8 cellular contexts compared by ENCODE assay signal in the genomic region with DNA sequence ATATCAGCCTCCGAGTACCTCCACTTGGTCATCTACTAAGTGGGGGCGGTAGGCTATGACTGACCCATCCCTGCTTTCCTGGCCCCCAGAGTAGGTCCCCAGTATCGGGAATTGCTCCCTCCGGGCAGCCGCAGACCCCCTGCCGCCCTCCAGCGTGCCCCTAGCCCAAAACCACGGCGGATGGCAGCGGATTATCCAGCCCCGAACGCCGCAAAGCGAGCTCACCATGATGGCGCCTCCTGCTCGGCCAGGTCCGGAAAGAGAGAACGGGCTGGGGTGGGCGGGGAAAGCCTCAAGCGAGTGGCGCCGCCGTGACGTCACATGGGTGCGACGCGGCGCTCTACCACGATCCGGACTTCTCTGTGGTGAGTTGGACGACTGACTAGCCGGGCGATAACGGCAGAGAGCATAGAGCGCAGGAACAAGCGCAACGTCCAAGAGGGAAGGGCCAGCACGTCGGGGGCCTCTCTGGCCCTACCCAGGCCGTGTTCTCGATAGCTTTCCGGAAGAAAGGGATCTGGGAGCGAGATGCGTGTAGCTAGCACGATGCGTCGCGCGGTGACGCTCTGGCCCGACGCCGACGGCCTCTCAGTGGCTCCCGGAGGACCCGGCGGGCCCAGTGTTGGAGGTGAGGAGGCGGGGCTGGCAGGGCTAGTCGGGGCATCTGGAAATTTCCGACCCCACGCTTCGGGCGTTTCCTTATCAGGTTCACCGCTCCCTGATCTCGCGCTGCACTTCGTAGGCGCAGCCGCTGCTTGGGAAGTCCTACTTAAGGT. TPM values are rescaled to one million over a fixed set of nuclear protein-coding genes. Genes with fewer than 3 reads are reported as not detected.
DNase-seq lines count a peak whose midpoint lies in the region; ATAC-seq and TF ChIP-seq lines count a peak whose summit lies in the region.

A gene (minus strand): TSS at position 263 of the 776 bp plus-strand sequence. CDS start 35 bp downstream, at position 228.
A gene with protein sequence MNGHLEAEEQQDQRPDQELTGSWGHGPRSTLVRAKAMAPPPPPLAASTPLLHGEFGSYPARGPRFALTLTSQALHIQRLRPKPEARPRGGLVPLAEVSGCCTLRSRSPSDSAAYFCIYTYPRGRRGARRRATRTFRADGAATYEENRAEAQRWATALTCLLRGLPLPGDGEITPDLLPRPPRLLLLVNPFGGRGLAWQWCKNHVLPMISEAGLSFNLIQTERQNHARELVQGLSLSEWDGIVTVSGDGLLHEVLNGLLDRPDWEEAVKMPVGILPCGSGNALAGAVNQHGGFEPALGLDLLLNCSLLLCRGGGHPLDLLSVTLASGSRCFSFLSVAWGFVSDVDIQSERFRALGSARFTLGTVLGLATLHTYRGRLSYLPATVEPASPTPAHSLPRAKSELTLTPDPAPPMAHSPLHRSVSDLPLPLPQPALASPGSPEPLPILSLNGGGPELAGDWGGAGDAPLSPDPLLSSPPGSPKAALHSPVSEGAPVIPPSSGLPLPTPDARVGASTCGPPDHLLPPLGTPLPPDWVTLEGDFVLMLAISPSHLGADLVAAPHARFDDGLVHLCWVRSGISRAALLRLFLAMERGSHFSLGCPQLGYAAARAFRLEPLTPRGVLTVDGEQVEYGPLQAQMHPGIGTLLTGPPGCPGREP (plus strand): TSS at position 591 of the 776 bp plus-strand sequence. CDS start 1,009 bp downstream, outside the sequence.

- TF ChIP-seq POLR2A in NB4 (IDR thresholded peaks at IDR 0.05; ENCODE audit: extremely low read depth, insufficient read length) (no peak), gastroesophageal sphincter (IDR thresholded peaks at IDR 0.05) (peak; percentile 89 to 94)

- no peak for TF ChIP-seq CTCF in HFFc6 (IDR thresholded peaks at IDR 0.05)
- peak; percentile 7 for TF ChIP-seq CTCF in NB4 (IDR thresholded peaks at IDR 0.05; ENCODE audit: low read depth, low read length)
- TF ChIP-seq CTCF in gastroesophageal sphincter (IDR thresholded peaks at IDR 0.05): no peak

- H3K9ac ChIP-seq in SK-N-MC (ENCODE audit: insufficient read length): peak within 1 kb of the TSS; percentile 99

- H3K36me3 ChIP-seq in SK-N-MC (ENCODE audit: insufficient read depth, low read length) (peaks cover 38% of the 10 kb centered on the region), gastroesophageal sphincter (peaks cover 0 to 47% of the 10 kb centered on the region in 2 donors)

- CTCF ChIA-PET in activated naive CD4-positive, alpha-beta T cell treated with anti-CD3 and anti-CD28 coated beads, Interleukin-2, amount 10 ng/mL, durations not matched to agents 7 days and 5 days (lab: Charles Lee): interaction anchor here (0.9 to 3.0 kb wide), 2 partner anchors 10 to 15 kb away, joined by 3 to 13 read pairs; no protein-coding TSS in a partner anchor

- peaks cover 2 to 87% (median 24%) of the 10 kb centered on the region in 3 donors for H3K4me1 ChIP-seq in gastroesophageal sphincter

- peaks cover 55% of the 10 kb centered on the region for H3K36me3 Mint-ChIP-seq in HFFc6 (ENCODE audit: low read depth)
- H3K36me3 Mint-ChIP-seq in activated naive CD4-positive, alpha-beta T cell treated with anti-CD3 and anti-CD28 coated beads, Interleukin-2, amount 10 ng/mL, durations not matched to agents 7 days and 5 days: peaks cover 57% of the 10 kb centered on the region

- H3K27ac ChIP-seq in SK-N-MC (peak within 1 kb of the TSS; percentile 93), gastroesophageal sphincter (peak within 1 kb of the TSS; percentile 89 to 98 (median 92))

- TF ChIP-seq EP300 in gastroesophageal sphincter (IDR thresholded peaks at IDR 0.05): no peak

- H3K4me3 ChIP-seq in NB4 (ENCODE audit: low read depth, low read length): peak within 1 kb of the TSS; percentile 68
- peak within 1 kb of the TSS; percentile 82 for H3K4me3 ChIP-seq in SK-N-MC
- peak within 1 kb of the TSS; percentile 64 to 85 for H3K4me3 ChIP-seq in gastroesophageal sphincter

- peak within 1 kb of the TSS; percentile 99 for H3K27ac Mint-ChIP-seq in HFFc6
- peak within 1 kb of the TSS; percentile 97 for H3K27ac Mint-ChIP-seq in activated naive CD4-positive, alpha-beta T cell treated with anti-CD3 and anti-CD28 coated beads, Interleukin-2, amount 10 ng/mL, durations not matched to agents 7 days and 5 days

- peaks cover 13% of the 10 kb centered on the region for H3K27me3 Mint-ChIP-seq in HFFc6 (ENCODE audit: insufficient read depth)
- H3K27me3 Mint-ChIP-seq in activated naive CD4-positive, alpha-beta T cell treated with anti-CD3 and anti-CD28 coated beads, Interleukin-2, amount 10 ng/mL, durations not matched to agents 7 days and 5 days: peaks cover 4% of the 10 kb centered on the region

- DNase-seq in GM04503 (ENCODE audit: low read depth): peak; percentile 99
- peak; percentile 100 for DNase-seq in HFFc6
- peak; percentile 100 for DNase-seq in NB4 (ENCODE audit: low read depth)
- DNase-seq in SK-N-MC (ENCODE audit: low read depth, low spot score): peak; percentile 98
- peak; percentile 96 for DNase-seq in activated naive CD4-positive, alpha-beta T cell treated with anti-CD3 and anti-CD28 coated beads, Interleukin-2, amount 10 ng/mL, durations not matched to agents 7 days and 5 days
- DNase-seq in non-pigmented ciliary epithelial cell (ENCODE audit: low read depth): peak; percentile 99
- DNase-seq in superior temporal gyrus (ENCODE audit: extremely low spot score): peak; percentile 99

- no peaks in the 10 kb centered on the region for H3K9me3 Mint-ChIP-seq in HFFc6
- no peaks in the 10 kb centered on the region for H3K9me3 Mint-ChIP-seq in activated naive CD4-positive, alpha-beta T cell treated with anti-CD3 and anti-CD28 coated beads, Interleukin-2, amount 10 ng/mL, durations not matched to agents 7 days and 5 days

- H3K4me3 Mint-ChIP-seq in HFFc6: peak within 1 kb of the TSS; percentile 94
- H3K4me3 Mint-ChIP-seq in activated naive CD4-positive, alpha-beta T cell treated with anti-CD3 and anti-CD28 coated beads, Interleukin-2, amount 10 ng/mL, durations not matched to agents 7 days and 5 days: peak within 1 kb of the TSS; percentile 95

- H3K9me3 ChIP-seq in SK-N-MC (ENCODE audit: low read depth, low read length): no peaks in the 10 kb centered on the region
- H3K9me3 ChIP-seq in gastroesophageal sphincter: no peaks in the 10 kb centered on the region

- peak; percentile 93 for ATAC-seq in gastroesophageal sphincter

- no CpG with 5 or more reads among the region's 69 CpGs for WGBS in gastroesophageal sphincter (ENCODE audit: low coverage in 1 of 2), 2 donors

- peaks cover 46% of the 10 kb centered on the region for H3K4me1 Mint-ChIP-seq in HFFc6 (ENCODE audit: low read depth)
- H3K4me1 Mint-ChIP-seq in activated naive CD4-positive, alpha-beta T cell treated with anti-CD3 and anti-CD28 coated beads, Interleukin-2, amount 10 ng/mL, durations not matched to agents 7 days and 5 days: peaks cover 60% of the 10 kb centered on the region

- no peaks in the 10 kb centered on the region for H3K27me3 ChIP-seq in gastroesophageal sphincter

RNA-seq across cellular contexts. Expression of the first gene that starts in this region (rescaled TPM):
- 1,000 to 10,000 TPM; 1,359 to 1,448 (median 1,407) TPM for total RNA-seq in HFFc6 (2021; fragmentation: NEBNext Ultra II Directional; extraction: Animal tissue kit (Norgen Biotek cat#: 25700))
- total RNA-seq in gastroesophageal sphincter: 1,000 to 10,000 TPM; 1,261 to 2,300 (median 1,588) TPM

RNA-seq across cellular contexts. Expression of the second gene that starts in this region (rescaled TPM):
- 10 to 100 TPM; 20.1 to 34.0 (median 23.4) TPM for total RNA-seq in HFFc6 (2021; fragmentation: NEBNext Ultra II Directional; extraction: Animal tissue kit (Norgen Biotek cat#: 25700))
- total RNA-seq in gastroesophageal sphincter: 10 to 100 TPM in 3 of 4 donors, 1 to 10 TPM in 1; 7.2 to 17.9 (median 13.7) TPM

Comparison
In these comparisons a context has a peak if more than half of its experiments do, and no peak if none do; other contexts are left out.
1. Peak in every context shown above with its lines: DNase-seq, ATAC-seq, H3K4me3 ChIP-seq and H3K27ac ChIP-seq.